15 cellular contexts compared by ENCODE assay signal in the genomic region with DNA sequence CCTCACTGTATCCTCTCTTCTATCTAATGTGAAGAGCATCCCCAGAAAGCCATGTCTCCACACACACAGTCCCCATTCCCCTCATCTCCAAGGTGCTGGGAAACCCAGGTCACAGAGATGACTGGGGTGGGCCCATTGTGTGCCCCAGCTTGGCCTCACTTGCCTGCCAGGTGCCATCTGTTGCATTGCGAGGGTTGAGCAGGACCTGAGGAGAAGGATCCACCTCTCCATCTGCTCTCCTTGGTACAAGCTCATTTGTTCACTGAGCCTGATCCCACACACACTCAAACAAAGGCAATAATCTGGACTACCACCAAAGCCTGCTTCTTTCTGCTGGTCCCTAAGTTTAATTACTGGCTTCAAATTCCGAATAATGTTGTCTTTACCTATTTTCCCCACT.
"Had no signal": no experiment of that assay in that cellular context is flagged by ENCODE, and none has a peak within 500 bp of the region (broad histone marks: within the 10 kb centered on the region; RNA-seq: fewer than 3 reads in every experiment).

No MANE protein-coding gene starts in this region.

- DNase-seq: activated CD4-positive, alpha-beta T cell treated with anti-CD3 and anti-CD28 coated beads, Interleukin-2, amount 10 ng/mL, durations not matched to agents 7 days and 5 days; activated CD8-positive, alpha-beta memory T cell treated with anti-CD3 and anti-CD28 coated beads, Interleukin-2, amount 50 U/mL, for 48 hours; activated gamma-delta T cell; activated T-cell treated with anti-CD3 and anti-CD28 coated beads, Interleukin-2, amount 50 U/mL, for 72 hours; body of pancreas; central memory CD4-positive, alpha-beta T cell; effector memory CD4-positive, alpha-beta T cell; foreskin fibroblast; left ventricle myocardium superior; mucosa of descending colon; naive thymus-derived CD8-positive, alpha-beta T cell; stimulated activated CD4-positive, alpha-beta T cell treated with anti-CD3 and anti-CD28 coated beads, Interleukin-2, amount 100 ng/mL, for 48 hours; stimulated activated naive B cell treated with anti-CD40 and anti-IgM and Interleukin-4, amounts not matched to agents 10 μg/mL and 1 μg/mL and 100 μg/mL, for 72 hours; transverse colon had no signal

- ATAC-seq: activated naive CD4-positive, alpha-beta T cell treated with anti-CD3 and anti-CD28 coated beads, Interleukin-2, amount 50 U/mL, for 72 hours; activated T-cell treated with anti-CD3 and anti-CD28 coated beads, Interleukin-2, amount 50 U/mL, for 72 hours; body of pancreas; left ventricle myocardium superior; mucosa of descending colon; naive thymus-derived CD8-positive, alpha-beta T cell; stimulated activated naive B cell treated with anti-CD40 and anti-IgM and Interleukin-4, amounts not matched to agents 10 μg/mL and 1 μg/mL and 100 μg/mL, for 72 hours had no signal
